ENCODE assay signal across 9 cellular contexts in the genomic region with DNA sequence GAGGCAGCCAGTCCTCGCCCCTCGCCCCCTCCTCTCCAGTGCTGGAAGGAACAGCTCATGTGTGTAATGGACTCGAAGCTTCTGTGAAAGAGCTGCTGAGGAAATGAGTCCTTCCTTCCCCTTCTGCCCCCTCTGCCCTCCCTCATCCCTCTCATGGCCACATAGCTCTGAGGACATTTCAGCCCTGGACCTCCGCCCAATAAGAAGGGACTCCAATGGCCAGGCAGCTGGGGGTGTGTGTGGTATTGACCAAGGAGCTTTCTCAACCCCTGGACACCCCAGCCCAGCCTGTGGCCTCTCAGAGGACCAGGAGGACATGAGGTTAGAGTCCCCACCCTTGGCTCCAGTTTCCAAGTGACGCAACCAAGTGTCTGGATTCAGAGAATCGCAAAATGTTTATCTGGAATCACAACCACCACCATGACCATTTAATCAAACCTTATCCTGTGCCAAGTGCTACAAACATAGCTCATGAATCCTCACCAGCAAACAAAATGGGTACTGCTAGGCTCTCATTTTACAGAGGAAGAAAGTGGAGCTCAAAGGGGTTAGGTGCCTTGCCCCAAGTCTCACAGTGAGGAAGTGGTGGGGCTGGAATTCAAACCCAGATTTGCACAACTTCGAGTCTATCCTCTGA. TPM values are rescaled to one million over a fixed set of nuclear protein-coding genes. Genes with fewer than 3 reads are reported as not detected.
DNase-seq lines count a peak whose midpoint lies in the region; ATAC-seq and TF ChIP-seq lines count a peak whose summit lies in the region.
"Had no signal": no experiment of that assay in that cellular context is flagged by ENCODE, and none has a peak within 500 bp of the region (broad histone marks: within the 10 kb centered on the region; RNA-seq: fewer than 3 reads in every experiment).

No MANE protein-coding gene starts in this region.

- H3K27ac ChIP-seq in liver (ENCODE audit: low read depth in 1 of 2, low read length in 2 of 2): peak overlapping the region; percentile 90 to 91
- H3K27ac ChIP-seq in upper lobe of left lung: peak overlapping the region; percentile 81 to 91 (median 87)

- peak; percentile 77 to 84 for ATAC-seq in upper lobe of left lung (ENCODE audit: low FRiP score in 2 of 2)
- no peak for ATAC-seq in GM19328 (IDR thresholded peaks at IDR 0.05; ENCODE audit: unreplicated experiment)

- peak in 2 of 4 donors; percentile 10 to 52 for TF ChIP-seq EP300 in upper lobe of left lung (IDR thresholded peaks at IDR 0.05)

- H3K4me1 Mint-ChIP-seq in activated T-cell treated with anti-CD3 and anti-CD28 coated beads, Interleukin-2, amount 50 U/mL, for 24 hours (ENCODE audit: low read depth): peaks cover 96% of the 10 kb centered on the region

- H3K9me3 ChIP-seq in liver (ENCODE audit: control insufficient read depth in 4 of 4, low read length in 3 of 4): no peaks in the 10 kb centered on the region
- H3K9me3 ChIP-seq in upper lobe of left lung: no peaks in the 10 kb centered on the region

- H3K9me3 Mint-ChIP-seq in activated T-cell treated with anti-CD3 and anti-CD28 coated beads, Interleukin-2, amount 50 U/mL, for 24 hours: no peaks in the 10 kb centered on the region
- H3K9me3 Mint-ChIP-seq: natural killer cell had no signal

- peaks cover 76% of the 10 kb centered on the region for H3K36me3 Mint-ChIP-seq in activated T-cell treated with anti-CD3 and anti-CD28 coated beads, Interleukin-2, amount 50 U/mL, for 24 hours (ENCODE audit: low read depth)
- H3K36me3 Mint-ChIP-seq: natural killer cell had no signal

- H3K4me3 ChIP-seq in liver (ENCODE audit: low read depth in 1 of 3, low read length in 3 of 3): no peak overlapping the region
- H3K4me3 ChIP-seq in upper lobe of left lung: no peak overlapping the region

- 15% methylated on average over 7 of the region's 7 CpGs for WGBS in liver
- WGBS in upper lobe of left lung, 2 donors: 23 to 26% methylated on average over 6 of the region's 7 CpGs

- no peak for DNase-seq in activated T-cell treated with anti-CD3 and anti-CD28 coated beads, Interleukin-2, amount 50 U/mL, for 24 hours
- DNase-seq in activated T-cell treated with anti-CD3 and anti-CD28 coated beads for 4 hours (no peak), amniotic epithelial cell (ENCODE audit: low read depth) (peak; percentile 56), upper lobe of left lung (peak; percentile 55 to 89), NCI-H1105 treated with DMSO at 0.1 percent for 48 hours (lab: John Stamatoyannopoulos, UW) (no peak), NAMALWA (ENCODE audit: low spot score) (no peak)
- DNase-seq: natural killer cell had no signal

- TF ChIP-seq CTCF in liver (IDR thresholded peaks at IDR 0.05; ENCODE audit: low read depth, low read length, missing input control) (no peak), upper lobe of left lung (IDR thresholded peaks at IDR 0.05) (no peak)

- TF ChIP-seq RAD21 in liver (IDR thresholded peaks at IDR 0.05): peak in 1 of 2 donors; percentile 47

- H3K9ac ChIP-seq in liver (ENCODE audit: low read depth in 1 of 2, low read length in 2 of 2): peak overlapping the region; percentile 29 to 65

- H3K36me3 ChIP-seq in liver (ENCODE audit: control insufficient read depth in 4 of 4, insufficient read depth in 3 of 4, low read depth in 1 of 4, low read length in 3 of 4) (no peaks in the 10 kb centered on the region), upper lobe of left lung (peaks cover 0 to 4% (median 0%) of the 10 kb centered on the region in 4 donors)

- H3K4me1 ChIP-seq in liver (ENCODE audit: control insufficient read depth in 4 of 4, insufficient read depth in 4 of 4, low read length in 3 of 4) (peaks cover 41 to 92% (median 71%) of the 10 kb centered on the region in 4 donors), upper lobe of left lung (peaks cover 88 to 98% (median 94%) of the 10 kb centered on the region in 4 donors)

- TF ChIP-seq POLR2A in upper lobe of left lung (IDR thresholded peaks at IDR 0.05): peak in 1 of 4 donors; percentile 29

- no peaks in the 10 kb centered on the region for H3K27me3 ChIP-seq in liver (ENCODE audit: control insufficient read depth in 4 of 4, insufficient read depth in 4 of 4, low read length in 3 of 4)
- H3K27me3 ChIP-seq in upper lobe of left lung: no peaks in the 10 kb centered on the region

- H3K4me3 Mint-ChIP-seq in activated T-cell treated with anti-CD3 and anti-CD28 coated beads, Interleukin-2, amount 50 U/mL, for 24 hours: no peak overlapping the region
- H3K4me3 Mint-ChIP-seq: natural killer cell had no signal

- no peaks in the 10 kb centered on the region for H3K27me3 Mint-ChIP-seq in activated T-cell treated with anti-CD3 and anti-CD28 coated beads, Interleukin-2, amount 50 U/mL, for 24 hours

- H3K27ac Mint-ChIP-seq in activated T-cell treated with anti-CD3 and anti-CD28 coated beads, Interleukin-2, amount 50 U/mL, for 24 hours: peak overlapping the region; percentile 80

TF ChIP-seq in liver, 16 proteins besides CTCF, POLR2A, EP300 and RAD21:
- peak; percentile 85 for TF ChIP-seq SP1 (IDR thresholded peaks at IDR 0.05)
- TF ChIP-seq TAF1 (conservative IDR thresholded peaks at IDR 0.05): peak; percentile 14
- TF ChIP-seq JUND (IDR thresholded peaks at IDR 0.05): peak; percentile 80 to 82
- peak; percentile 95 for TF ChIP-seq YY1 (IDR thresholded peaks at IDR 0.05)
- TF ChIP-seq, protein P1, sequence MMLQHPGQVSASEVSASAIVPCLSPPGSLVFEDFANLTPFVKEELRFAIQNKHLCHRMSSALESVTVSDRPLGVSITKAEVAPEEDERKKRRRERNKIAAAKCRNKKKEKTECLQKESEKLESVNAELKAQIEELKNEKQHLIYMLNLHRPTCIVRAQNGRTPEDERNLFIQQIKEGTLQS (IDR thresholded peaks at IDR 0.05): peak; percentile 93
- peak; percentile 93 to 95 for TF ChIP-seq RXRA (IDR thresholded peaks at IDR 0.05)
- TF ChIP-seq, protein P2, sequence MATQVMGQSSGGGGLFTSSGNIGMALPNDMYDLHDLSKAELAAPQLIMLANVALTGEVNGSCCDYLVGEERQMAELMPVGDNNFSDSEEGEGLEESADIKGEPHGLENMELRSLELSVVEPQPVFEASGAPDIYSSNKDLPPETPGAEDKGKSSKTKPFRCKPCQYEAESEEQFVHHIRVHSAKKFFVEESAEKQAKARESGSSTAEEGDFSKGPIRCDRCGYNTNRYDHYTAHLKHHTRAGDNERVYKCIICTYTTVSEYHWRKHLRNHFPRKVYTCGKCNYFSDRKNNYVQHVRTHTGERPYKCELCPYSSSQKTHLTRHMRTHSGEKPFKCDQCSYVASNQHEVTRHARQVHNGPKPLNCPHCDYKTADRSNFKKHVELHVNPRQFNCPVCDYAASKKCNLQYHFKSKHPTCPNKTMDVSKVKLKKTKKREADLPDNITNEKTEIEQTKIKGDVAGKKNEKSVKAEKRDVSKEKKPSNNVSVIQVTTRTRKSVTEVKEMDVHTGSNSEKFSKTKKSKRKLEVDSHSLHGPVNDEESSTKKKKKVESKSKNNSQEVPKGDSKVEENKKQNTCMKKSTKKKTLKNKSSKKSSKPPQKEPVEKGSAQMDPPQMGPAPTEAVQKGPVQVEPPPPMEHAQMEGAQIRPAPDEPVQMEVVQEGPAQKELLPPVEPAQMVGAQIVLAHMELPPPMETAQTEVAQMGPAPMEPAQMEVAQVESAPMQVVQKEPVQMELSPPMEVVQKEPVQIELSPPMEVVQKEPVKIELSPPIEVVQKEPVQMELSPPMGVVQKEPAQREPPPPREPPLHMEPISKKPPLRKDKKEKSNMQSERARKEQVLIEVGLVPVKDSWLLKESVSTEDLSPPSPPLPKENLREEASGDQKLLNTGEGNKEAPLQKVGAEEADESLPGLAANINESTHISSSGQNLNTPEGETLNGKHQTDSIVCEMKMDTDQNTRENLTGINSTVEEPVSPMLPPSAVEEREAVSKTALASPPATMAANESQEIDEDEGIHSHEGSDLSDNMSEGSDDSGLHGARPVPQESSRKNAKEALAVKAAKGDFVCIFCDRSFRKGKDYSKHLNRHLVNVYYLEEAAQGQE (IDR thresholded peaks at IDR 0.05): no peak
- TF ChIP-seq HNF4G (IDR thresholded peaks at IDR 0.05): peak; percentile 70
- TF ChIP-seq EGR1 (IDR thresholded peaks at IDR 0.05; ENCODE audit: low read depth in 2 of 2): peak in 1 of 2 donors; percentile 11
- TF ChIP-seq GABPA (IDR thresholded peaks at IDR 0.05 in 1 of 2, conservative IDR thresholded peaks at IDR 0.05 in 1 of 2): no peak
- TF ChIP-seq, protein P3, sequence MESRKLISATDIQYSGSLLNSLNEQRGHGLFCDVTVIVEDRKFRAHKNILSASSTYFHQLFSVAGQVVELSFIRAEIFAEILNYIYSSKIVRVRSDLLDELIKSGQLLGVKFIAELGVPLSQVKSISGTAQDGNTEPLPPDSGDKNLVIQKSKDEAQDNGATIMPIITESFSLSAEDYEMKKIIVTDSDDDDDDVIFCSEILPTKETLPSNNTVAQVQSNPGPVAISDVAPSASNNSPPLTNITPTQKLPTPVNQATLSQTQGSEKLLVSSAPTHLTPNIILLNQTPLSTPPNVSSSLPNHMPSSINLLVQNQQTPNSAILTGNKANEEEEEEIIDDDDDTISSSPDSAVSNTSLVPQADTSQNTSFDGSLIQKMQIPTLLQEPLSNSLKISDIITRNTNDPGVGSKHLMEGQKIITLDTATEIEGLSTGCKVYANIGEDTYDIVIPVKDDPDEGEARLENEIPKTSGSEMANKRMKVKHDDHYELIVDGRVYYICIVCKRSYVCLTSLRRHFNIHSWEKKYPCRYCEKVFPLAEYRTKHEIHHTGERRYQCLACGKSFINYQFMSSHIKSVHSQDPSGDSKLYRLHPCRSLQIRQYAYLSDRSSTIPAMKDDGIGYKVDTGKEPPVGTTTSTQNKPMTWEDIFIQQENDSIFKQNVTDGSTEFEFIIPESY (IDR thresholded peaks at IDR 0.05): peak; percentile 25
- peak; percentile 96 for TF ChIP-seq NR2F2 (IDR thresholded peaks at IDR 0.05)
- no peak for TF ChIP-seq FOXA2 (IDR thresholded peaks at IDR 0.05)
- TF ChIP-seq FOXA1 (IDR thresholded peaks at IDR 0.05): peak; percentile 35
- TF ChIP-seq HNF4A (conservative IDR thresholded peaks at IDR 0.05): peak; percentile 92 to 94
- TF ChIP-seq, protein P4, sequence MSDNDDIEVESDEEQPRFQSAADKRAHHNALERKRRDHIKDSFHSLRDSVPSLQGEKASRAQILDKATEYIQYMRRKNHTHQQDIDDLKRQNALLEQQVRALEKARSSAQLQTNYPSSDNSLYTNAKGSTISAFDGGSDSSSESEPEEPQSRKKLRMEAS (IDR thresholded peaks at IDR 0.05): peak; percentile 52

RNA-seq across cellular contexts. Expression of a gene that starts 47.8 kb away (rescaled TPM):
- total RNA-seq in liver: 10 to 100 TPM; 38.9 to 40.2 TPM
- polyA plus RNA-seq in liver: 10 to 100 TPM; 29.3 to 46.4 TPM
- total RNA-seq in upper lobe of left lung: 100 to 1,000 TPM in 1 of 6 donors, 10 to 100 TPM in 5; 55.8 to 120 (median 74.8) TPM

Comparison
In these comparisons a context has a peak if more than half of its experiments do, and no peak if none do; other contexts are left out.
1. DNase-seq: peak in amniotic epithelial cell (single experiment) and upper lobe of left lung (2 of 2); none in activated T-cell treated with anti-CD3 and anti-CD28 coated beads, Interleukin-2, amount 50 U/mL, for 24 hours (single experiment), activated T-cell treated with anti-CD3 and anti-CD28 coated beads for 4 hours (single experiment), NCI-H1105 treated with DMSO at 0.1 percent for 48 hours (single experiment) and NAMALWA (single experiment).